ENCODE assay signal across 1 cellular context in the genomic region with DNA sequence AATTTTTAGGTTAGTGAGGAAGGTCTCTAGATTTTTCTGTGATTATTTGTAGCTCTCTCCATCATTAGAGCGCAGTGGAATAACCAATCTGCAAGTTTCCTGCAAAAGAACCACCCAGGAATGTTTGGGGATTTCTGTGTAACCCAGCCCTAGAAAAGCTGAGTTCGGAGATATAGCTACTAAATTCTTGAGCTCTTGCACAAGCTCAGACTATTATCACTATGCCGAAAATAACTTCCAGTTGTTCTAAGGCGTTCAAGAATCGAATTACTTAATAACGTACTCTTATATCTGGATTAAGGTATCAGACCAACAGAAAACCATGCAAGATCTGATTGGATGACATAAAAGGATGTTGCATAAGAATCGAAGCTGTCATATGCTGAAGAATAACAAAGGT.
TF ChIP-seq lines count a peak whose summit lies in the region.

No MANE protein-coding gene starts in this region.

TF ChIP-seq in SK-N-SH treated with all-trans-retinoic acid at 6 μM for 48 hours, 23 proteins besides CTCF, POLR2A, EP300 and RAD21 (continued from another document):
- TF ChIP-seq TCF4 (CRISPR knock-in tag; IDR thresholded peaks at IDR 0.05; ENCODE audit: borderline replicate concordance): no peak
- TF ChIP-seq PPARA (CRISPR knock-in tag; IDR thresholded peaks at IDR 0.05; ENCODE audit: borderline replicate concordance): no peak
- no peak for TF ChIP-seq ZC3H10 (CRISPR knock-in tag; IDR thresholded peaks at IDR 0.05)
- TF ChIP-seq TOX (CRISPR knock-in tag; IDR thresholded peaks at IDR 0.05; ENCODE audit: borderline replicate concordance): no peak
- TF ChIP-seq, protein P1, sequence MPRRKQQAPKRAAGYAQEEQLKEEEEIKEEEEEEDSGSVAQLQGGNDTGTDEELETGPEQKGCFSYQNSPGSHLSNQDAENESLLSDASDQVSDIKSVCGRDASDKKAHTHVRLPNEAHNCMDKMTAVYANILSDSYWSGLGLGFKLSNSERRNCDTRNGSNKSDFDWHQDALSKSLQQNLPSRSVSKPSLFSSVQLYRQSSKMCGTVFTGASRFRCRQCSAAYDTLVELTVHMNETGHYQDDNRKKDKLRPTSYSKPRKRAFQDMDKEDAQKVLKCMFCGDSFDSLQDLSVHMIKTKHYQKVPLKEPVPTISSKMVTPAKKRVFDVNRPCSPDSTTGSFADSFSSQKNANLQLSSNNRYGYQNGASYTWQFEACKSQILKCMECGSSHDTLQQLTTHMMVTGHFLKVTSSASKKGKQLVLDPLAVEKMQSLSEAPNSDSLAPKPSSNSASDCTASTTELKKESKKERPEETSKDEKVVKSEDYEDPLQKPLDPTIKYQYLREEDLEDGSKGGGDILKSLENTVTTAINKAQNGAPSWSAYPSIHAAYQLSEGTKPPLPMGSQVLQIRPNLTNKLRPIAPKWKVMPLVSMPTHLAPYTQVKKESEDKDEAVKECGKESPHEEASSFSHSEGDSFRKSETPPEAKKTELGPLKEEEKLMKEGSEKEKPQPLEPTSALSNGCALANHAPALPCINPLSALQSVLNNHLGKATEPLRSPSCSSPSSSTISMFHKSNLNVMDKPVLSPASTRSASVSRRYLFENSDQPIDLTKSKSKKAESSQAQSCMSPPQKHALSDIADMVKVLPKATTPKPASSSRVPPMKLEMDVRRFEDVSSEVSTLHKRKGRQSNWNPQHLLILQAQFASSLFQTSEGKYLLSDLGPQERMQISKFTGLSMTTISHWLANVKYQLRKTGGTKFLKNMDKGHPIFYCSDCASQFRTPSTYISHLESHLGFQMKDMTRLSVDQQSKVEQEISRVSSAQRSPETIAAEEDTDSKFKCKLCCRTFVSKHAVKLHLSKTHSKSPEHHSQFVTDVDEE (CRISPR knock-in tag; IDR thresholded peaks at IDR 0.05): no peak
- no peak for TF ChIP-seq CSDC2 (CRISPR knock-in tag; IDR thresholded peaks at IDR 0.05)
